ENCODE assay signal across 8 cellular contexts in the genomic region with DNA sequence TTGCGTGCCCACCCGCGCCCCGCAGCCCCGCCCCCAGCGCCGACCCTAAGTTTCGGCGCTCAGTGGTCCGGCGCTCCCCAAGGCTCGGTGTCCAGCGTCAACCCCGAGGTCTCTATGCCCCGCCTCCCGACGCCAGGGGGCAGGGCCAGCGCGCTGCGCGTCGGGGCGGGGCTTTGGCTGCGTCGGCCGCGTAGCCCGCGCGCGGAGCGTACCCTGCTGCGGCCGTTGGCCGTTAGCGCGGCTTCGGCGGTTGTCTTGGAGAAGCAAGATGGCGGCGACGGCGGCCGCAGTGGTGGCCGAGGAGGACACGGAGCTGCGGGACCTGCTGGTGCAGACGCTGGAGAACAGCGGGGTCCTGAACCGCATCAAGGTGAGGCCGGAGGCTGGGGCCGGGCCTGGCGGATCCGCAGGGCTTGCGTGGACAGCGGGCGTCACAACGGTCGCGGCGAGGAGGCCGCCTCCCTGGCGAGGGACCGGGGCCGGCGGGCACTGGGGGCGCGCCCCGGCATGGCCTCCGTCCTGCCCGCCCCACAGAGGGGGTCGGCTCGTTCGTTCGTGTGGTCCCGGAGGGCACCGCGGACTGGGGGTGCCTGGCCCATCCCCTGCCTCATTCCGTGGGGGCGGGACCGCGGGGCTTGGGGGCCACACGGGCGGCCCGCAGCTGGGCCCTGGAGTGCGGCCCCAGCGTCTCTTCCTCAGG. TPM values are rescaled to one million over a fixed set of nuclear protein-coding genes. Genes with fewer than 3 reads are reported as not detected.
DNase-seq lines count a peak whose midpoint lies in the region; ATAC-seq and TF ChIP-seq lines count a peak whose summit lies in the region.

A gene with protein sequence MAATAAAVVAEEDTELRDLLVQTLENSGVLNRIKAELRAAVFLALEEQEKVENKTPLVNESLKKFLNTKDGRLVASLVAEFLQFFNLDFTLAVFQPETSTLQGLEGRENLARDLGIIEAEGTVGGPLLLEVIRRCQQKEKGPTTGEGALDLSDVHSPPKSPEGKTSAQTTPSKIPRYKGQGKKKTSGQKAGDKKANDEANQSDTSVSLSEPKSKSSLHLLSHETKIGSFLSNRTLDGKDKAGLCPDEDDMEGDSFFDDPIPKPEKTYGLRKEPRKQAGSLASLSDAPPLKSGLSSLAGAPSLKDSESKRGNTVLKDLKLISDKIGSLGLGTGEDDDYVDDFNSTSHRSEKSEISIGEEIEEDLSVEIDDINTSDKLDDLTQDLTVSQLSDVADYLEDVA (plus strand): TSS at position 253 of the 700 bp plus-strand sequence. CDS start 16 bp downstream, at position 269.

- in situ Hi-C loops in HAP-1 (cut with MboI; ENCODE audit: low sequenced_read_pairs) = no loop called here

- H3K9me3 ChIP-seq in HAP-1 = no peaks in the 10 kb centered on the region
- H3K9me3 ChIP-seq in MM.1S (replicated peaks; ENCODE audit: insufficient read depth, low read length) = no peaks in the 10 kb centered on the region
- no peaks in the 10 kb centered on the region for H3K9me3 ChIP-seq in neural progenitor cell (ENCODE audit: low read depth)
- no peaks in the 10 kb centered on the region for H3K9me3 ChIP-seq in stomach smooth muscle (ENCODE audit: control insufficient read depth in 2 of 2, low read length in 2 of 2)

- DNase-seq in ELF-1 (ENCODE audit: low read depth, low spot score) (peak; percentile 97), HAP-1 (ENCODE audit: low spot score in 2 of 2) (peak; percentile 89 to 95), MM.1S (peak; percentile 84), SIG-M5 (lab: John Stamatoyannopoulos, UW) (peak; percentile 35), activated gamma-delta T cell treated with Interleukin-2 at 50 U/mL for 16 hours (peak; percentile 92), foreskin keratinocyte (peak; percentile 74 to 88), neural progenitor cell (ENCODE audit: low spot score) (peak; percentile 99)

- H3K27ac Mint-ChIP-seq in neural progenitor cell = no peak within 1 kb of the TSS

- H3K9ac ChIP-seq in MM.1S (ENCODE audit: low read length) (peak within 1 kb of the TSS; percentile 69), neural progenitor cell (peak within 1 kb of the TSS; percentile 65), stomach smooth muscle (ENCODE audit: low read length in 2 of 2) (peak within 1 kb of the TSS; percentile 67 to 68)

- peaks cover 26% of the 10 kb centered on the region for H3K4me1 Mint-ChIP-seq in neural progenitor cell

- no peaks in the 10 kb centered on the region for H3K27me3 ChIP-seq in HAP-1 (ENCODE audit: low read depth)
- H3K27me3 ChIP-seq in MM.1S (replicated peaks; ENCODE audit: insufficient read depth, low read length) = no peaks in the 10 kb centered on the region
- no peaks in the 10 kb centered on the region for H3K27me3 ChIP-seq in foreskin keratinocyte
- no peaks in the 10 kb centered on the region for H3K27me3 ChIP-seq in neural progenitor cell
- H3K27me3 ChIP-seq in stomach smooth muscle (ENCODE audit: control insufficient read depth in 1 of 2, insufficient read depth in 2 of 2, low read length in 2 of 2) = no peaks in the 10 kb centered on the region

- H3F3A ChIP-seq in MM.1S (ENCODE audit: insufficient read depth, low read length) (no peaks in the 10 kb centered on the region), neural progenitor cell (ENCODE audit: low read depth) (peaks cover 7% of the 10 kb centered on the region)

- peak within 1 kb of the TSS; percentile 93 for H3K4me3 Mint-ChIP-seq in neural progenitor cell

- peak; percentile 90 for ATAC-seq in foreskin keratinocyte

- H3K27ac ChIP-seq in MM.1S (ENCODE audit: low read length) = no peak within 1 kb of the TSS; the same call in 1 of the 2 replicates
- H3K27ac ChIP-seq in foreskin keratinocyte = peak within 1 kb of the TSS; percentile 26
- no peak within 1 kb of the TSS for H3K27ac ChIP-seq in neural progenitor cell
- H3K27ac ChIP-seq in stomach smooth muscle (ENCODE audit: low read length) = no peak within 1 kb of the TSS

- peaks cover 5% of the 10 kb centered on the region; the same call in 1 of the 2 replicates for H3K4me1 ChIP-seq in HAP-1
- H3K4me1 ChIP-seq in MM.1S (ENCODE audit: low read length) = peaks cover 18% of the 10 kb centered on the region; the same call in 1 of the 2 replicates
- peaks cover 6% of the 10 kb centered on the region for H3K4me1 ChIP-seq in foreskin keratinocyte
- H3K4me1 ChIP-seq in neural progenitor cell = peaks cover 27% of the 10 kb centered on the region
- peaks cover 14% of the 10 kb centered on the region for H3K4me1 ChIP-seq in stomach smooth muscle (ENCODE audit: control insufficient read depth, insufficient read depth, low read length)

- peaks cover 15% of the 10 kb centered on the region for H3K9me3 Mint-ChIP-seq in neural progenitor cell

- H3K36me3 Mint-ChIP-seq in neural progenitor cell = peaks cover 43% of the 10 kb centered on the region

- H3K79me2 ChIP-seq in MM.1S (ENCODE audit: low read length) = peaks cover 49% of the 10 kb centered on the region
- H3K79me2 ChIP-seq in neural progenitor cell (ENCODE audit: low read depth) = peaks cover 93% of the 10 kb centered on the region

- H3K4me3 ChIP-seq in HAP-1 = peak within 1 kb of the TSS; percentile 89
- peak within 1 kb of the TSS; percentile 76 for H3K4me3 ChIP-seq in MM.1S (ENCODE audit: low read length)
- H3K4me3 ChIP-seq in neural progenitor cell = peak within 1 kb of the TSS; percentile 91
- peak within 1 kb of the TSS; percentile 85 to 88 for H3K4me3 ChIP-seq in stomach smooth muscle (ENCODE audit: low read length in 2 of 2)

- no peaks in the 10 kb centered on the region for H3K27me3 Mint-ChIP-seq in neural progenitor cell (ENCODE audit: insufficient read depth, low read depth)

- no peaks in the 10 kb centered on the region for H4K20me1 ChIP-seq in MM.1S (ENCODE audit: insufficient read depth, low read length)
- H4K20me1 ChIP-seq in neural progenitor cell (ENCODE audit: low read depth) = peaks cover 24% of the 10 kb centered on the region

- peak within 1 kb of the TSS; percentile 69 for H2AFZ ChIP-seq in MM.1S (ENCODE audit: low read length)
- peak within 1 kb of the TSS; percentile 72 for H2AFZ ChIP-seq in neural progenitor cell (replicated peaks)

- TF ChIP-seq CTCF in MM.1S (IDR thresholded peaks at IDR 0.05; ENCODE audit: low read length) (no peak), foreskin keratinocyte (conservative IDR thresholded peaks at IDR 0.05) (peak; percentile 7), neural progenitor cell (IDR thresholded peaks at IDR 0.05) (no peak)

- H3K36me3 ChIP-seq in HAP-1 (replicated peaks) = peaks cover 29% of the 10 kb centered on the region
- H3K36me3 ChIP-seq in MM.1S (replicated peaks; ENCODE audit: insufficient read depth, low read length) = no peaks in the 10 kb centered on the region
- peaks cover 9% of the 10 kb centered on the region for H3K36me3 ChIP-seq in neural progenitor cell
- no peaks in the 10 kb centered on the region for H3K36me3 ChIP-seq in stomach smooth muscle (ENCODE audit: control insufficient read depth in 2 of 2, insufficient read depth in 2 of 2, low read length in 2 of 2)

- H3K4me2 ChIP-seq in MM.1S (ENCODE audit: low read depth, low read length) (peak within 1 kb of the TSS; percentile 69; the same call in 1 of the 2 replicates), neural progenitor cell (peak within 1 kb of the TSS; percentile 99)

- no peaks in the 10 kb centered on the region for H3K9me2 ChIP-seq in MM.1S (replicated peaks; ENCODE audit: insufficient read depth, low read length)

RNA-seq across cellular contexts. Expression of the gene that starts here (rescaled TPM):
- 13.5 and 15.5 TPM in 2 replicates for total RNA-seq in foreskin keratinocyte
- polyA plus RNA-seq in foreskin keratinocyte = 7.5 and 9.4 TPM in 2 replicates
- total RNA-seq in neural progenitor cell (ENCODE audit: low replicate concordance) = 49.3 and 78.0 TPM in 2 replicates

Comparison
In these comparisons a context has a peak if more than half of its experiments do, and no peak if none do; other contexts are left out.
1. DNase-seq: peak in every context shown above with its lines; median percentile 99 in neural progenitor cell; 97 in ELF-1; 92 in HAP-1; 92 in activated gamma-delta T cell treated with Interleukin-2 at 50 U/mL for 16 hours; 84 in MM.1S; 81 in foreskin keratinocyte; 35 in SIG-M5.